ENCODE assay signal across 28 cellular contexts in genomic region chr5:135448071-135448704, GRCh38. TPM values are rescaled to one million over a fixed set of nuclear protein-coding genes. Genes with fewer than 3 reads are reported as not detected.
DNase-seq lines count a peak whose midpoint lies in the region; ATAC-seq, FAIRE-seq and TF ChIP-seq lines count a peak whose summit lies in the region.
"Had no signal": no experiment of that assay in that cellular context is flagged by ENCODE, and none has a peak within 500 bp of the region (broad histone marks: within the 10 kb centered on the region; RNA-seq: fewer than 3 reads in every experiment).

No MANE protein-coding gene starts in this region.

- DNase-seq in H7 (peak; percentile 67), K562 (ENCODE audit: extremely low read depth in 1 of 4, low spot score in 3 of 4) (no peak), left lung (no peak), NAMALWA (ENCODE audit: low spot score) (no peak), Kasumi-1 (lab: John Stamatoyannopoulos, UW) (no peak), GDM1 (lab: John Stamatoyannopoulos, UW) (no peak)
- DNase-seq: activated CD4-positive, alpha-beta T cell treated with anti-CD3 and anti-CD28 coated beads for 4 hours; activated naive CD4-positive, alpha-beta T cell treated with anti-CD3 and anti-CD28 coated beads for 36 hours; activated T-cell treated with anti-CD3 and anti-CD28 coated beads, Interleukin-2, amount 50 U/mL, for 48 hours; amniotic stem cell; BE2C; DND-41; KG1; NCI-H1092; NCI-H1930; NCI-H774; nucleus accumbens; stimulated activated CD4-positive, alpha-beta T cell treated with anti-CD3 and anti-CD28 coated beads, Interleukin-1b, Interleukin-23, amount 100 ng/mL, for 48 hours; T-helper 2 cell had no signal

- peak overlapping the region; percentile 86 to 97 (median 91) for H3K4me2 ChIP-seq in BLaER1 treated with 17β-estradiol and CSF1 and Interleukin-3, amounts not matched to agents 10 nM and 100 nM
- H3K4me2 ChIP-seq in K562 (ENCODE audit: insufficient read depth, low read length) = no peak overlapping the region

- TF ChIP-seq EP300 in K562 (IDR thresholded peaks at IDR 0.05; ENCODE audit: low read length) = no peak

- no peaks in the 10 kb centered on the region for H3K79me2 ChIP-seq in K562 (ENCODE audit: control insufficient read depth, insufficient read depth, low read length)

- POLR2A ChIA-PET in K562 (lab: Yijun Ruan, JAX) = interaction anchor here (0.5 to 1.6 kb wide), 5 partner anchors 9 to 104 kb away, joined by 3 to 5 read pairs (median 3); no protein-coding TSS in a partner anchor

- H3K36me3 ChIP-seq in BLaER1 treated with 17β-estradiol and CSF1 and Interleukin-3, amounts not matched to agents 10 nM and 100 nM = peaks cover 0 to 30% (median 0%) of the 10 kb centered on the region in 11 experiments; a peak in 4 of 22 replicates
- H3K36me3 ChIP-seq in H7 (replicated peaks; ENCODE audit: control insufficient read depth, insufficient read depth, low read length) (no peaks in the 10 kb centered on the region), K562 (ENCODE audit: control insufficient read depth, insufficient read depth, low read length) (no peaks in the 10 kb centered on the region), left lung (no peaks in the 10 kb centered on the region)
- H3K36me3 ChIP-seq: BE2C, cardiac muscle cell had no signal

- H2AFZ ChIP-seq in K562 (ENCODE audit: low read depth, low read length) = no peak overlapping the region

- no peaks in the 10 kb centered on the region; a peak in 1 of 22 replicates for H3K9me3 ChIP-seq in BLaER1 treated with 17β-estradiol and CSF1 and Interleukin-3, amounts not matched to agents 10 nM and 100 nM (replicated peaks in 1 of 11)
- no peaks in the 10 kb centered on the region for H3K9me3 ChIP-seq in K562 (replicated peaks; ENCODE audit: control insufficient read depth, insufficient read depth, low read depth, low read length)
- H3K9me3 ChIP-seq in left lung = no peaks in the 10 kb centered on the region
- H3K9me3 ChIP-seq: BE2C had no signal

- H3K27me3 ChIP-seq in BLaER1 treated with 17β-estradiol and CSF1 and Interleukin-3, amounts not matched to agents 10 nM and 100 nM = no peaks in the 10 kb centered on the region
- H3K27me3 ChIP-seq in H7 (ENCODE audit: control insufficient read depth, insufficient read depth, low read length) (peaks cover 2% of the 10 kb centered on the region; the same call in 1 of the 2 replicates), K562 (ENCODE audit: control insufficient read depth in 2 of 2, insufficient read depth in 2 of 2, low read length in 2 of 2) (no peaks in the 10 kb centered on the region; a peak in 3 of 5 replicates), left lung (peaks cover 0 to 6% of the 10 kb centered on the region in 2 donors)

- no peak for TF ChIP-seq RAD21 in K562 (CRISPR knock-in tag; conservative IDR thresholded peaks at IDR 0.05 in 1 of 2, IDR thresholded peaks at IDR 0.05 in 1 of 2)

- H3K4me1 ChIP-seq in BLaER1 treated with 17β-estradiol and CSF1 and Interleukin-3, amounts not matched to agents 10 nM and 100 nM = peaks cover 96 to 100% (median 99%) of the 10 kb centered on the region in 10 experiments
- H3K4me1 ChIP-seq in K562 (replicated peaks in 1 of 2; ENCODE audit: control insufficient read depth in 2 of 2, insufficient read depth in 2 of 2, low read length in 2 of 2) = peaks cover 0 to 12% of the 10 kb centered on the region in 2 experiments; a peak in 2 of 5 replicates
- H3K4me1 ChIP-seq in left lung = peaks cover 0 to 24% of the 10 kb centered on the region in 2 donors
- H3K4me1 ChIP-seq: BE2C had no signal

- peak overlapping the region in 2 of 10 experiments; percentile 53 to 60; a peak in 2 of 20 replicates for H3K4me3 ChIP-seq in BLaER1 treated with 17β-estradiol and CSF1 and Interleukin-3, amounts not matched to agents 10 nM and 100 nM
- H3K4me3 ChIP-seq in H7 (ENCODE audit: insufficient read depth, low read depth, low read length) (no peak overlapping the region), K562 (no peak overlapping the region), left lung (no peak overlapping the region)
- H3K4me3 ChIP-seq: cardiac muscle cell, skin epidermis had no signal

- peak overlapping the region in 8 of 11 experiments; percentile 8 to 99 (median 46); a peak in 9 of 22 replicates for H3K27ac ChIP-seq in BLaER1 treated with 17β-estradiol and CSF1 and Interleukin-3, amounts not matched to agents 10 nM and 100 nM
- no peak overlapping the region for H3K27ac ChIP-seq in K562 (ENCODE audit: extremely low read depth, low read depth, low read length)
- H3K27ac ChIP-seq in left lung = no peak overlapping the region
- H3K27ac ChIP-seq: cardiac muscle cell had no signal

- H4K20me1 ChIP-seq in BLaER1 treated with 17β-estradiol and CSF1 and Interleukin-3, amounts not matched to agents 10 nM and 100 nM = no peaks in the 10 kb centered on the region
- no peaks in the 10 kb centered on the region; the same call in 1 of the 2 replicates for H4K20me1 ChIP-seq in K562 (replicated peaks; ENCODE audit: control insufficient read depth, insufficient read depth, low read length)

- intact Hi-C loops in K562 (cut with micrococcal nuclease) = no loop called here
- intact Hi-C loops in left lung (cut with DNase I) = no loop called here

- ATAC-seq in K562 = no peak
- peak; percentile 33 for ATAC-seq in left lung
- no peak for ATAC-seq in HG03520 (IDR thresholded peaks at IDR 0.05; ENCODE audit: unreplicated experiment)
- ATAC-seq: SK-N-SH treated with all-trans-retinoic acid at 6 μM for 48 hours had no signal

- CTCF ChIA-PET in K562 (lab: Yijun Ruan, JAX; ENCODE audit: low intra/inter-chr PET ratio) = no interaction called here

- 19% methylated on average over 9 of the region's 9 CpGs for WGBS in K562 (ENCODE audit: insufficient coverage, low coverage, missing lambda C conversion rate)

- no peak for TF ChIP-seq CTCF in K562 (IDR thresholded peaks at IDR 0.05 in 2 of 3, conservative IDR thresholded peaks at IDR 0.05 in 1 of 3; ENCODE audit: insufficient read depth in 2 of 3, low read depth in 1 of 3, low read length in 3 of 3)
- no peak for TF ChIP-seq CTCF in left lung (IDR thresholded peaks at IDR 0.05)

- in situ Hi-C loops in K562 (cut with MboI) = no loop called here

- no peak for TF ChIP-seq POLR2A in K562 (conservative IDR thresholded peaks at IDR 0.05)

- H3K9me1 ChIP-seq in K562 (ENCODE audit: control insufficient read depth, insufficient read depth, low read length) = no peaks in the 10 kb centered on the region

- peak overlapping the region in 1 of 11 experiments; percentile 11; a peak in 1 of 22 replicates for H3K9ac ChIP-seq in BLaER1 treated with 17β-estradiol and CSF1 and Interleukin-3, amounts not matched to agents 10 nM and 100 nM
- H3K9ac ChIP-seq in K562 (ENCODE audit: insufficient read depth in 1 of 2, low read depth in 2 of 2, low read length in 2 of 2) = no peak overlapping the region; a peak in 1 of 4 replicates

- FAIRE-seq in K562 (lab: Jason Lieb, UNC) = no peak
- FAIRE-seq: endothelial cell of umbilical vein had no signal

- no TSS peak for BruUV-seq in K562 (replicated peaks; lab: Mats Ljungman, UMichigan)

RNA-seq across cellular contexts. Expression of gene DCANP1, which starts 1.0 kb away (rescaled TPM):
- not detected in 2 replicates for total RNA-seq in H7 (2014; rRNA removed; shearing (Covaris generic))
- not detected in 2 replicates for total RNA-seq in K562 (2011; cell fraction: chromatin; rRNA removed; ENCODE audit: low replicate concordance)
- not detected in 2 replicates for total RNA-seq in K562 (2011; cell fraction: nucleolus; rRNA removed)
- not detected in 2 replicates for total RNA-seq in K562 (2011; cell fraction: nucleoplasm; rRNA removed)
- not detected in 2 replicates for total RNA-seq in K562 (2014; rRNA removed)
- total RNA-seq in K562 (2014; rRNA removed; fragmentation: Illumina TruSeq; extraction: Trizol) = not detected in 2 replicates
- total RNA-seq in K562 (2015; rRNA removed; fragmentation: Illumina TruSeq; extraction: Trizol) = not detected in 2 replicates
- not detected in 2 replicates for total RNA-seq in K562 (2021)
- polyA plus RNA-seq in K562 (2011; rRNA removed) = not detected in 2 replicates
- polyA plus RNA-seq in K562 (2011; cell fraction: cytosol; rRNA removed) = not detected in 2 replicates
- not detected in 2 replicates for polyA plus RNA-seq in K562 (2011; cell fraction: nucleus; rRNA removed)
- polyA plus RNA-seq in K562 (2012) = not detected in 2 replicates
- polyA plus RNA-seq in K562 (2014; fragmentation: Illumina TruSeq; extraction: Trizol) = not detected in 2 replicates
- not detected for polyA plus RNA-seq in K562 (2014; fragmentation: Nextera tagmentation; extraction: Ambion mirVana)
- polyA plus RNA-seq in K562 (2014; rRNA removed) = not detected in 2 replicates
- not detected in 2 replicates for polyA minus RNA-seq in K562 (2011; rRNA and poly(A)+ RNA removed)
- not detected in 2 replicates for polyA minus RNA-seq in K562 (2011; cell fraction: cytosol; rRNA and poly(A)+ RNA removed)
- polyA minus RNA-seq in K562 (2011; cell fraction: nucleus; rRNA and poly(A)+ RNA removed) = not detected in 2 replicates
- under 1 TPM in 1 of 2 donors, not detected in 1; 0.24 TPM for total RNA-seq in left lung
- total RNA-seq: activated CD8-positive, alpha-beta memory T cell treated with anti-CD3 and anti-CD28 coated beads for 36 hours; activated naive CD4-positive, alpha-beta T cell treated with anti-CD3 and anti-CD28 coated beads for 36 hours; cardiac muscle cell; dermis microvascular lymphatic vessel endothelial cell; endothelial cell of umbilical vein had no signal
- polyA plus RNA-seq: cardiac muscle cell, endothelial cell of umbilical vein, urinary bladder had no signal

RNA-seq across cellular contexts. Expression of gene TIFAB, which starts 4.0 kb away (rescaled TPM):
- not detected in 2 replicates for total RNA-seq in H7 (2014; rRNA removed; shearing (Covaris generic))
- total RNA-seq in K562 (2011; cell fraction: chromatin; rRNA removed; ENCODE audit: low replicate concordance) = not detected in 2 replicates
- total RNA-seq in K562 (2011; cell fraction: nucleolus; rRNA removed) = not detected in 2 replicates
- not detected in 2 replicates for total RNA-seq in K562 (2011; cell fraction: nucleoplasm; rRNA removed)
- total RNA-seq in K562 (2014; rRNA removed) = not detected in 2 replicates
- not detected in 2 replicates for total RNA-seq in K562 (2014; rRNA removed; fragmentation: Illumina TruSeq; extraction: Trizol)
- total RNA-seq in K562 (2015; rRNA removed; fragmentation: Illumina TruSeq; extraction: Trizol) = not detected in 2 replicates
- total RNA-seq in K562 (2021) = not detected in 2 replicates
- polyA plus RNA-seq in K562 (2011; rRNA removed) = not detected in 2 replicates
- 0.01 TPM in 1 of 2 replicates, not detected in the other for polyA plus RNA-seq in K562 (2011; cell fraction: cytosol; rRNA removed)
- polyA plus RNA-seq in K562 (2011; cell fraction: nucleus; rRNA removed) = not detected in 2 replicates
- not detected in 2 replicates for polyA plus RNA-seq in K562 (2012)
- polyA plus RNA-seq in K562 (2014; fragmentation: Illumina TruSeq; extraction: Trizol) = not detected in 2 replicates
- not detected for polyA plus RNA-seq in K562 (2014; fragmentation: Nextera tagmentation; extraction: Ambion mirVana)
- polyA plus RNA-seq in K562 (2014; rRNA removed) = not detected in 2 replicates
- not detected in 2 replicates for polyA minus RNA-seq in K562 (2011; rRNA and poly(A)+ RNA removed)
- not detected in 2 replicates for polyA minus RNA-seq in K562 (2011; cell fraction: cytosol; rRNA and poly(A)+ RNA removed)
- polyA minus RNA-seq in K562 (2011; cell fraction: nucleus; rRNA and poly(A)+ RNA removed) = not detected in 2 replicates
- total RNA-seq in left lung = under 1 TPM; 0.03 to 0.18 TPM
- total RNA-seq: activated CD8-positive, alpha-beta memory T cell treated with anti-CD3 and anti-CD28 coated beads for 36 hours; activated naive CD4-positive, alpha-beta T cell treated with anti-CD3 and anti-CD28 coated beads for 36 hours; cardiac muscle cell; dermis microvascular lymphatic vessel endothelial cell; endothelial cell of umbilical vein had no signal
- polyA plus RNA-seq: cardiac muscle cell, endothelial cell of umbilical vein had no signal

RNA-seq across cellular contexts. Expression of gene MACROH2A1, which starts 49.2 kb away (rescaled TPM):
- 202 and 322 TPM in 2 replicates for total RNA-seq in H7 (2014; rRNA removed; shearing (Covaris generic))
- total RNA-seq in K562 (2011; cell fraction: chromatin; rRNA removed; ENCODE audit: low replicate concordance) = 156 and 209 TPM in 2 replicates
- 99.9 and 110 TPM in 2 replicates for total RNA-seq in K562 (2011; cell fraction: nucleolus; rRNA removed)
- total RNA-seq in K562 (2011; cell fraction: nucleoplasm; rRNA removed) = 185 and 322 TPM in 2 replicates
- 289 and 378 TPM in 2 replicates for total RNA-seq in K562 (2014; rRNA removed)
- total RNA-seq in K562 (2014; rRNA removed; fragmentation: Illumina TruSeq; extraction: Trizol) = 193 and 194 TPM in 2 replicates
- 232 and 234 TPM in 2 replicates for total RNA-seq in K562 (2015; rRNA removed; fragmentation: Illumina TruSeq; extraction: Trizol)
- 211 and 235 TPM in 2 replicates for total RNA-seq in K562 (2021)
- 134 and 150 TPM in 2 replicates for polyA plus RNA-seq in K562 (2011; rRNA removed)
- polyA plus RNA-seq in K562 (2011; cell fraction: cytosol; rRNA removed) = 96.8 and 139 TPM in 2 replicates
- 246 and 303 TPM in 2 replicates for polyA plus RNA-seq in K562 (2011; cell fraction: nucleus; rRNA removed)
- 208 and 210 TPM in 2 replicates for polyA plus RNA-seq in K562 (2012)
- polyA plus RNA-seq in K562 (2014; fragmentation: Illumina TruSeq; extraction: Trizol) = 244 and 259 TPM in 2 replicates
- polyA plus RNA-seq in K562 (2014; fragmentation: Nextera tagmentation; extraction: Ambion mirVana) = 10 to 100 TPM; 44.9 to 52.0 TPM
- 184 and 205 TPM in 2 replicates for polyA plus RNA-seq in K562 (2014; rRNA removed)
- 117 and 121 TPM in 2 replicates for polyA minus RNA-seq in K562 (2011; rRNA and poly(A)+ RNA removed)
- 72.7 and 77.6 TPM in 2 replicates for polyA minus RNA-seq in K562 (2011; cell fraction: cytosol; rRNA and poly(A)+ RNA removed)
- 133 and 180 TPM in 2 replicates for polyA minus RNA-seq in K562 (2011; cell fraction: nucleus; rRNA and poly(A)+ RNA removed)
- total RNA-seq in left lung = 100 to 1,000 TPM; 183 to 309 TPM

Comparison
In these comparisons a context has a peak if more than half of its experiments do, and no peak if none do; other contexts are left out.
1. H3K27ac ChIP-seq: peak in BLaER1 treated with 17β-estradiol and CSF1 and Interleukin-3, amounts not matched to agents 10 nM and 100 nM (8 of 11); none in K562 (single experiment) and left lung (0 of 2).